1 cellular context compared by ENCODE assay signal in the genomic region with DNA sequence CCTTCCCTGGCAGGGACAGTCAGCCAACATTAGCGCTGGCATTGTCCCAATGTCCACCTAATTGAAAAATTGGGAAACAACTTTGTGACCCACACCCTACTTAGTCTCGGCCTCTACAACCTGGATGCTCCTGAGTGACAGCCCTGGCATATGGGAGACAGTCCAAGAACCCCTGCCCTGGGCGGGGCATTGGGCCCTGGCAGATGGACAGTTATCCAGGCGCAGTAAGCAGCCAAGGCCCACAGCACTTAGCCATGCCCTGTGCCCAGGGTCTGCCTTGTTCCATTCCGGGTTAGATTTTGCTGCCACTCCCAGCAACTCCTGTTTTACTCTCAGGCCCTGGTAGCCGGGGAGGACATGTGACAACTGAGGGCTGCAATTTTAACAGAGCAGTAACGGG.
TF ChIP-seq lines count a peak whose summit lies in the region.

No MANE protein-coding gene starts in this region.

TF ChIP-seq in WTC11, 78 proteins besides CTCF, POLR2A, EP300 and RAD21 (continued from another document):
- no peak for TF ChIP-seq ZNF512 (CRISPR knock-in tag; IDR thresholded peaks at IDR 0.05; ENCODE audit: borderline replicate concordance)
- TF ChIP-seq CREM (CRISPR knock-in tag; IDR thresholded peaks at IDR 0.05), result no peak
- TF ChIP-seq ZNF219 (CRISPR knock-in tag; IDR thresholded peaks at IDR 0.05; ENCODE audit: borderline replicate concordance), result no peak
- no peak for TF ChIP-seq FOXK1 (CRISPR knock-in tag; IDR thresholded peaks at IDR 0.05)
- no peak for TF ChIP-seq ESRRA (CRISPR knock-in tag; IDR thresholded peaks at IDR 0.05; ENCODE audit: borderline replicate concordance)
- TF ChIP-seq ZNF671 (CRISPR knock-in tag; IDR thresholded peaks at IDR 0.05), result no peak
- TF ChIP-seq ATF1 (CRISPR knock-in tag; IDR thresholded peaks at IDR 0.05), result no peak
- no peak for TF ChIP-seq ZNF396 (CRISPR knock-in tag; IDR thresholded peaks at IDR 0.05; ENCODE audit: borderline replicate concordance)
- TF ChIP-seq, protein P1, sequence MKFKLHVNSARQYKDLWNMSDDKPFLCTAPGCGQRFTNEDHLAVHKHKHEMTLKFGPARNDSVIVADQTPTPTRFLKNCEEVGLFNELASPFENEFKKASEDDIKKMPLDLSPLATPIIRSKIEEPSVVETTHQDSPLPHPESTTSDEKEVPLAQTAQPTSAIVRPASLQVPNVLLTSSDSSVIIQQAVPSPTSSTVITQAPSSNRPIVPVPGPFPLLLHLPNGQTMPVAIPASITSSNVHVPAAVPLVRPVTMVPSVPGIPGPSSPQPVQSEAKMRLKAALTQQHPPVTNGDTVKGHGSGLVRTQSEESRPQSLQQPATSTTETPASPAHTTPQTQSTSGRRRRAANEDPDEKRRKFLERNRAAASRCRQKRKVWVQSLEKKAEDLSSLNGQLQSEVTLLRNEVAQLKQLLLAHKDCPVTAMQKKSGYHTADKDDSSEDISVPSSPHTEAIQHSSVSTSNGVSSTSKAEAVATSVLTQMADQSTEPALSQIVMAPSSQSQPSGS (CRISPR knock-in tag; IDR thresholded peaks at IDR 0.05; ENCODE audit: borderline replicate concordance, low read depth), result no peak
- no peak for TF ChIP-seq ZNF263 (CRISPR knock-in tag; IDR thresholded peaks at IDR 0.05; ENCODE audit: low read depth)
